In genomic region chr9:27400334-27400875, GRCh38 we compare ENCODE assay signal across 22 cellular contexts.
DNase-seq lines count a peak whose midpoint lies in the region; ATAC-seq, FAIRE-seq and TF ChIP-seq lines count a peak whose summit lies in the region.
"Had no signal": no experiment of that assay in that cellular context is flagged by ENCODE, and none has a peak within 500 bp of the region (broad histone marks: within the 10 kb centered on the region; RNA-seq: fewer than 3 reads in every experiment).

No MANE protein-coding gene starts in this region.

- ATAC-seq in HG03439 (IDR thresholded peaks at IDR 0.05; ENCODE audit: unreplicated experiment): no peak
- ATAC-seq: A549; CD8-positive, alpha-beta T cell; HCT116 had no signal

- H3K36me3 ChIP-seq in bronchial epithelial cell (ENCODE audit: control insufficient read depth, insufficient read depth, low read length): no peaks in the 10 kb centered on the region
- H3K36me3 ChIP-seq: MG63 had no signal

- H3K9me3 Mint-ChIP-seq in activated naive CD4-positive, alpha-beta T cell treated with anti-CD3 and anti-CD28 coated beads, Interleukin-2, amount 50 U/mL, for 24 hours: no peaks in the 10 kb centered on the region
- H3K9me3 Mint-ChIP-seq: CD8-positive, alpha-beta T cell had no signal

- H3K4me3 ChIP-seq in bronchial epithelial cell (ENCODE audit: low read depth, low read length): no peak overlapping the region
- H3K4me3 ChIP-seq: A549; BLaER1 treated with 17β-estradiol and CSF1 and Interleukin-3, amounts not matched to agents 10 nM and 100 nM; MG63; SK-N-MC had no signal

- no peak for TF ChIP-seq CTCF in bronchial epithelial cell (IDR thresholded peaks at IDR 0.05; ENCODE audit: insufficient read depth, low read length, severe bottlenecking)

- H3K36me3 Mint-ChIP-seq in activated naive CD4-positive, alpha-beta T cell treated with anti-CD3 and anti-CD28 coated beads, Interleukin-2, amount 50 U/mL, for 24 hours: peaks cover under 1% of the 10 kb centered on the region
- H3K36me3 Mint-ChIP-seq: CD8-positive, alpha-beta T cell had no signal

- no peaks in the 10 kb centered on the region for H3K27me3 ChIP-seq in bronchial epithelial cell (ENCODE audit: control insufficient read depth, insufficient read depth, low read length)
- H3K27me3 ChIP-seq: MG63 had no signal

- no peak overlapping the region for H3K4me3 Mint-ChIP-seq in activated naive CD4-positive, alpha-beta T cell treated with anti-CD3 and anti-CD28 coated beads, Interleukin-2, amount 50 U/mL, for 24 hours
- H3K4me3 Mint-ChIP-seq: CD8-positive, alpha-beta T cell had no signal

- no peak for DNase-seq in activated naive CD4-positive, alpha-beta T cell (lab: John Stamatoyannopoulos, UW)
- DNase-seq in bronchial epithelial cell (ENCODE audit: low read depth): peak; percentile 72
- peak; percentile 85 for DNase-seq in left kidney (ENCODE audit: low read depth, low spot score)
- no peak for DNase-seq in urothelium cell line (ENCODE audit: low spot score)
- DNase-seq in activated T-cell treated with anti-CD3 and anti-CD28 coated beads, Interleukin-2, amount 50 U/mL, for 48 hours: no peak
- DNase-seq in NCI-H2081 (lab: John Stamatoyannopoulos, UW): no peak
- DNase-seq: CD8-positive, alpha-beta T cell; DMS79 treated with DMSO at 0.1 percent for 48 hours; GOT3; Kasumi-1; MG63; NCI-H1048; NCI-H1694; NCI-H446; SHP77 had no signal

- H3K4me1 Mint-ChIP-seq in activated naive CD4-positive, alpha-beta T cell treated with anti-CD3 and anti-CD28 coated beads, Interleukin-2, amount 50 U/mL, for 24 hours: no peaks in the 10 kb centered on the region

- no peaks in the 10 kb centered on the region for H3K27me3 Mint-ChIP-seq in activated naive CD4-positive, alpha-beta T cell treated with anti-CD3 and anti-CD28 coated beads, Interleukin-2, amount 50 U/mL, for 24 hours

- FAIRE-seq in bronchial epithelial cell (lab: Jason Lieb, UNC): no peak
- FAIRE-seq in urothelium cell line (lab: Jason Lieb, UNC): peak; percentile 59
- FAIRE-seq: A549, RCC 7860 had no signal

- peak overlapping the region; percentile 3 for H3K27ac Mint-ChIP-seq in activated naive CD4-positive, alpha-beta T cell treated with anti-CD3 and anti-CD28 coated beads, Interleukin-2, amount 50 U/mL, for 24 hours
- H3K27ac Mint-ChIP-seq: CD8-positive, alpha-beta T cell had no signal

Comparison
In these comparisons a context has a peak if more than half of its experiments do, and no peak if none do; other contexts are left out.
1. DNase-seq: peak in bronchial epithelial cell (single experiment) and left kidney (single experiment); none in activated naive CD4-positive, alpha-beta T cell (0 of 4), urothelium cell line (single experiment), activated T-cell treated with anti-CD3 and anti-CD28 coated beads, Interleukin-2, amount 50 U/mL, for 48 hours (0 of 2) and NCI-H2081 (0 of 2).